In the genomic region with DNA sequence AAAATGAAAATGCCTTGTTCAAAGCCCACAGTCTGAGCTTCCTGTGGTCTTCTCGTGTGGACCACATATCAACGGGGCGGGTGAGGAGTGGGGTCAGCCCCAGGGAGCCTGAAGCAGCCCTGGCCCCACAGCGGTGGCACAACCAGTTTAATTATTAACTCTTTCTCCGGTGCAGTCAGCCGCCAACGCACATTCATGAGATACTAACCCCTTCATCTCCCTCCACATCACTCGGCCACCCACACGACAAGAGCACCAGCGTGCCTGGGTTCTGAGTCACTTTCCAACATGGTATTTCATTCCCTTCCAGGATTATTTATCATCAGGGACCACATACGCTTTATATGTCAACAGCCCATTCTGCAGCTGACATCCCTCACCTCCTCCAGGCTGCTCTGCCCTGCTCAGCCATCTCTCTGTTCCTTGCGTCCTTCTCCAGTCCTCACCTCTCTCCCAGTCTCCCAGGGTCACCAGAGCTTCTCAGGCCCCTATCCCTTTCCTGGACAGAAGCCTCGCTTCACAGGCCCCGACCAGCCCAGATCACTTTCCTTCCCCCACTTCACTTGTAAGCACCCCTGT, we compare ENCODE assay signal across 1 cellular context.
A peak's percentile ranks its signal among the peaks of the same experiment; 100 is the strongest.
TF ChIP-seq lines count a peak whose summit lies in the region.

No MANE protein-coding gene starts in this region.

TF ChIP-seq in HepG2, 621 proteins besides CTCF, POLR2A, EP300 and RAD21 (continued from another document and continues in another):
- TF ChIP-seq ZUFSP (CRISPR knock-in tag; IDR thresholded peaks at IDR 0.05; ENCODE audit: borderline replicate concordance) (no peak), HIVEP1 (CRISPR knock-in tag; IDR thresholded peaks at IDR 0.05) (no peak), ZNF501 (CRISPR knock-in tag; IDR thresholded peaks at IDR 0.05) (peak; percentile 78; the same call in 1 of the 2 replicates), ZNF232 (CRISPR knock-in tag; IDR thresholded peaks at IDR 0.05; ENCODE audit: borderline replicate concordance) (peak; percentile 60; the same call in 1 of the 2 replicates), ZNF749 (CRISPR knock-in tag; IDR thresholded peaks at IDR 0.05; ENCODE audit: borderline replicate concordance) (no peak), ZSCAN25 (CRISPR knock-in tag; IDR thresholded peaks at IDR 0.05) (0 out of 2 replicates have a peak, but pooled peaks have one; percentile 16), RFXAP (CRISPR knock-in tag; IDR thresholded peaks at IDR 0.05; ENCODE audit: borderline replicate concordance) (no peak; the same call in 1 of the 2 replicates), ZBTB21 (CRISPR knock-in tag; IDR thresholded peaks at IDR 0.05) (no peak), KDM5A (IDR thresholded peaks at IDR 0.05; ENCODE audit: borderline replicate concordance, low read length) (no peak), MAF1 (CRISPR knock-in tag; IDR thresholded peaks at IDR 0.05; ENCODE audit: borderline replicate concordance) (no peak), SATB2 (CRISPR knock-in tag; IDR thresholded peaks at IDR 0.05) (no peak), IRX3 (CRISPR knock-in tag; IDR thresholded peaks at IDR 0.05; ENCODE audit: borderline replicate concordance, low read depth) (no peak), ZEB1 (IDR thresholded peaks at IDR 0.05; ENCODE audit: insufficient replicate concordance, low read depth) (no peak), ZNF274 (CRISPR knock-in tag; IDR thresholded peaks at IDR 0.05) (peak; percentile 35), REPIN1 (CRISPR knock-in tag; IDR thresholded peaks at IDR 0.05; ENCODE audit: borderline replicate concordance, low read depth) (peak; percentile 75; the same call in 1 of the 2 replicates), HNF4A (CRISPR knock-in tag; IDR thresholded peaks at IDR 0.05) (peak; percentile 56), E2F1 (CRISPR knock-in tag; IDR thresholded peaks at IDR 0.05) (no peak), ZNF839 (CRISPR knock-in tag; IDR thresholded peaks at IDR 0.05; ENCODE audit: borderline replicate concordance) (no peak), MLLT10 (CRISPR knock-in tag; IDR thresholded peaks at IDR 0.05) (no peak), ZNF136 (CRISPR knock-in tag; IDR thresholded peaks at IDR 0.05; ENCODE audit: low read depth) (peak; percentile 91), ZNF253 (CRISPR knock-in tag; IDR thresholded peaks at IDR 0.05; ENCODE audit: borderline replicate concordance) (no peak), ZNF841 (CRISPR knock-in tag; IDR thresholded peaks at IDR 0.05; ENCODE audit: borderline replicate concordance) (no peak), NFRKB (IDR thresholded peaks at IDR 0.05) (no peak)
- TF ChIP-seq, protein P1, sequence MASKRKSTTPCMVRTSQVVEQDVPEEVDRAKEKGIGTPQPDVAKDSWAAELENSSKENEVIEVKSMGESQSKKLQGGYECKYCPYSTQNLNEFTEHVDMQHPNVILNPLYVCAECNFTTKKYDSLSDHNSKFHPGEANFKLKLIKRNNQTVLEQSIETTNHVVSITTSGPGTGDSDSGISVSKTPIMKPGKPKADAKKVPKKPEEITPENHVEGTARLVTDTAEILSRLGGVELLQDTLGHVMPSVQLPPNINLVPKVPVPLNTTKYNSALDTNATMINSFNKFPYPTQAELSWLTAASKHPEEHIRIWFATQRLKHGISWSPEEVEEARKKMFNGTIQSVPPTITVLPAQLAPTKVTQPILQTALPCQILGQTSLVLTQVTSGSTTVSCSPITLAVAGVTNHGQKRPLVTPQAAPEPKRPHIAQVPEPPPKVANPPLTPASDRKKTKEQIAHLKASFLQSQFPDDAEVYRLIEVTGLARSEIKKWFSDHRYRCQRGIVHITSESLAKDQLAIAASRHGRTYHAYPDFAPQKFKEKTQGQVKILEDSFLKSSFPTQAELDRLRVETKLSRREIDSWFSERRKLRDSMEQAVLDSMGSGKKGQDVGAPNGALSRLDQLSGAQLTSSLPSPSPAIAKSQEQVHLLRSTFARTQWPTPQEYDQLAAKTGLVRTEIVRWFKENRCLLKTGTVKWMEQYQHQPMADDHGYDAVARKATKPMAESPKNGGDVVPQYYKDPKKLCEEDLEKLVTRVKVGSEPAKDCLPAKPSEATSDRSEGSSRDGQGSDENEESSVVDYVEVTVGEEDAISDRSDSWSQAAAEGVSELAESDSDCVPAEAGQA (IDR thresholded peaks at IDR 0.05; ENCODE audit: low read depth), result no peak
- TF ChIP-seq, protein P1 (CRISPR knock-in tag; IDR thresholded peaks at IDR 0.05; ENCODE audit: borderline replicate concordance), result no peak
- TF ChIP-seq, protein P2, sequence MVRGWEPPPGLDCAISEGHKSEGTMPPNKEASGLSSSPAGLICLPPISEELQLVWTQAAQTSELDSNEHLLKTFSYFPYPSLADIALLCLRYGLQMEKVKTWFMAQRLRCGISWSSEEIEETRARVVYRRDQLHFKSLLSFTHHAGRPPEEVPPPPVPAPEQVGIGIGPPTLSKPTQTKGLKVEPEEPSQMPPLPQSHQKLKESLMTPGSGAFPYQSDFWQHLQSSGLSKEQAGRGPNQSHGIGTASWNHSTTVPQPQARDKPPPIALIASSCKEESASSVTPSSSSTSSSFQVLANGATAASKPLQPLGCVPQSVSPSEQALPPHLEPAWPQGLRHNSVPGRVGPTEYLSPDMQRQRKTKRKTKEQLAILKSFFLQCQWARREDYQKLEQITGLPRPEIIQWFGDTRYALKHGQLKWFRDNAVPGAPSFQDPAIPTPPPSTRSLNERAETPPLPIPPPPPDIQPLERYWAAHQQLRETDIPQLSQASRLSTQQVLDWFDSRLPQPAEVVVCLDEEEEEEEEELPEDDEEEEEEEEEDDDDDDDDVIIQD (CRISPR knock-in tag; IDR thresholded peaks at IDR 0.05; ENCODE audit: low read depth), result peak; percentile 89
- TF ChIP-seq, protein P3, sequence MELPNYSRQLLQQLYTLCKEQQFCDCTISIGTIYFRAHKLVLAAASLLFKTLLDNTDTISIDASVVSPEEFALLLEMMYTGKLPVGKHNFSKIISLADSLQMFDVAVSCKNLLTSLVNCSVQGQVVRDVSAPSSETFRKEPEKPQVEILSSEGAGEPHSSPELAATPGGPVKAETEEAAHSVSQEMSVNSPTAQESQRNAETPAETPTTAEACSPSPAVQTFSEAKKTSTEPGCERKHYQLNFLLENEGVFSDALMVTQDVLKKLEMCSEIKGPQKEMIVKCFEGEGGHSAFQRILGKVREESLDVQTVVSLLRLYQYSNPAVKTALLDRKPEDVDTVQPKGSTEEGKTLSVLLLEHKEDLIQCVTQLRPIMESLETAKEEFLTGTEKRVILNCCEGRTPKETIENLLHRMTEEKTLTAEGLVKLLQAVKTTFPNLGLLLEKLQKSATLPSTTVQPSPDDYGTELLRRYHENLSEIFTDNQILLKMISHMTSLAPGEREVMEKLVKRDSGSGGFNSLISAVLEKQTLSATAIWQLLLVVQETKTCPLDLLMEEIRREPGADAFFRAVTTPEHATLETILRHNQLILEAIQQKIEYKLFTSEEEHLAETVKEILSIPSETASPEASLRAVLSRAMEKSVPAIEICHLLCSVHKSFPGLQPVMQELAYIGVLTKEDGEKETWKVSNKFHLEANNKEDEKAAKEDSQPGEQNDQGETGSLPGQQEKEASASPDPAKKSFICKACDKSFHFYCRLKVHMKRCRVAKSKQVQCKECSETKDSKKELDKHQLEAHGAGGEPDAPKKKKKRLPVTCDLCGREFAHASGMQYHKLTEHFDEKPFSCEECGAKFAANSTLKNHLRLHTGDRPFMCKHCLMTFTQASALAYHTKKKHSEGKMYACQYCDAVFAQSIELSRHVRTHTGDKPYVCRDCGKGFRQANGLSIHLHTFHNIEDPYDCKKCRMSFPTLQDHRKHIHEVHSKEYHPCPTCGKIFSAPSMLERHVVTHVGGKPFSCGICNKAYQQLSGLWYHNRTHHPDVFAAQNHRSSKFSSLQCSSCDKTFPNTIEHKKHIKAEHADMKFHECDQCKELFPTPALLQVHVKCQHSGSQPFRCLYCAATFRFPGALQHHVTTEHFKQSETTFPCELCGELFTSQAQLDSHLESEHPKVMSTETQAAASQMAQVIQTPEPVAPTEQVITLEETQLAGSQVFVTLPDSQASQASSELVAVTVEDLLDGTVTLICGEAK (IDR thresholded peaks at IDR 0.05), result no peak
- TF ChIP-seq, protein P3 (CRISPR knock-in tag; IDR thresholded peaks at IDR 0.05), result no peak
- TF ChIP-seq, protein P4, sequence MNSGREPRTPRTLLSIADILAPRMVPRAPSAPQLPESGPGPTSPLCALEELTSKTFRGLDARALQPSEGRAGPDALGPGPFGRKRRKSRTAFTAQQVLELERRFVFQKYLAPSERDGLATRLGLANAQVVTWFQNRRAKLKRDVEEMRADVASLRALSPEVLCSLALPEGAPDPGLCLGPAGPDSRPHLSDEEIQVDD (CRISPR knock-in tag; IDR thresholded peaks at IDR 0.05; ENCODE audit: borderline replicate concordance), result 0 out of 2 replicates have a peak, but pooled peaks have one; percentile 18
